ENCODE assay signal across 23 cellular contexts in genomic region chr10:107434854-107435253, GRCh38.
DNase-seq lines count a peak whose midpoint lies in the region; ATAC-seq and TF ChIP-seq lines count a peak whose summit lies in the region.
"Had no signal": no experiment of that assay in that cellular context is flagged by ENCODE, and none has a peak within 500 bp of the region (broad histone marks: within the 10 kb centered on the region; RNA-seq: fewer than 3 reads in every experiment).

No MANE protein-coding gene starts in this region.

- H3K9ac ChIP-seq in mammary epithelial cell (ENCODE audit: insufficient read depth, low read length) (no peak overlapping the region), OCI-LY3 (ENCODE audit: low read length) (peak overlapping the region; percentile 93)

- no peaks in the 10 kb centered on the region for H3K9me3 Mint-ChIP-seq in MCF 10A (ENCODE audit: unreplicated experiment)
- peaks cover 15% of the 10 kb centered on the region for H3K9me3 Mint-ChIP-seq in stimulated activated effector memory CD8-positive, alpha-beta T cell treated with anti-CD3 and anti-CD28 coated beads, Interleukin-12 subunit alpha, Interleukin-12 subunit beta, amount 100 ng/mL, for 72 hours

- H3K4me3 ChIP-seq in mammary epithelial cell (replicated peaks in 1 of 3; ENCODE audit: insufficient read depth in 1 of 3, low read depth in 2 of 3, low read length in 3 of 3): no peak overlapping the region
- H3K4me3 ChIP-seq in OCI-LY3 (ENCODE audit: low read length): no peak overlapping the region
- H3K4me3 ChIP-seq: MG63, SK-N-MC had no signal

- H3K27ac Mint-ChIP-seq in MCF 10A (ENCODE audit: low read depth, unreplicated experiment): no peak overlapping the region
- H3K27ac Mint-ChIP-seq in stimulated activated effector memory CD8-positive, alpha-beta T cell treated with anti-CD3 and anti-CD28 coated beads, Interleukin-12 subunit alpha, Interleukin-12 subunit beta, amount 100 ng/mL, for 72 hours: no peak overlapping the region
- H3K27ac Mint-ChIP-seq: CD4-positive, CD25-positive, alpha-beta regulatory T cell; IgD-negative memory B cell had no signal

- H3K9me3 ChIP-seq in mammary epithelial cell (replicated peaks; ENCODE audit: insufficient read depth, low read length): no peaks in the 10 kb centered on the region
- H3K9me3 ChIP-seq in OCI-LY3 (ENCODE audit: insufficient read depth, low read length): no peaks in the 10 kb centered on the region
- H3K9me3 ChIP-seq: BE2C, MG63 had no signal

- H2AFZ ChIP-seq in mammary epithelial cell (ENCODE audit: low read depth, low read length): peak overlapping the region; percentile 24
- no peak overlapping the region for H2AFZ ChIP-seq in OCI-LY3 (ENCODE audit: low read depth, low read length)

- H3K4me1 Mint-ChIP-seq in MCF 10A (ENCODE audit: insufficient read depth, unreplicated experiment): peaks cover 10% of the 10 kb centered on the region
- no peaks in the 10 kb centered on the region for H3K4me1 Mint-ChIP-seq in stimulated activated effector memory CD8-positive, alpha-beta T cell treated with anti-CD3 and anti-CD28 coated beads, Interleukin-12 subunit alpha, Interleukin-12 subunit beta, amount 100 ng/mL, for 72 hours

- H3K36me3 Mint-ChIP-seq in MCF 10A (ENCODE audit: insufficient read depth, unreplicated experiment): no peaks in the 10 kb centered on the region
- H3K36me3 Mint-ChIP-seq in stimulated activated effector memory CD8-positive, alpha-beta T cell treated with anti-CD3 and anti-CD28 coated beads, Interleukin-12 subunit alpha, Interleukin-12 subunit beta, amount 100 ng/mL, for 72 hours: no peaks in the 10 kb centered on the region
- H3K36me3 Mint-ChIP-seq: CD4-positive, CD25-positive, alpha-beta regulatory T cell; IgD-negative memory B cell had no signal

- H3K4me3 Mint-ChIP-seq in MCF 10A (ENCODE audit: unreplicated experiment): no peak overlapping the region
- H3K4me3 Mint-ChIP-seq in stimulated activated effector memory CD8-positive, alpha-beta T cell treated with anti-CD3 and anti-CD28 coated beads, Interleukin-12 subunit alpha, Interleukin-12 subunit beta, amount 100 ng/mL, for 72 hours: no peak overlapping the region
- H3K4me3 Mint-ChIP-seq: CD4-positive, CD25-positive, alpha-beta regulatory T cell had no signal

- WGBS in mammary epithelial cell (ENCODE audit: low coverage, missing lambda C conversion rate): 91% methylated on average over 5 of the region's 5 CpGs

- H3K27me3 ChIP-seq in mammary epithelial cell (ENCODE audit: insufficient read depth, low read length): no peaks in the 10 kb centered on the region
- H3K27me3 ChIP-seq in OCI-LY3 (ENCODE audit: low read depth, low read length): no peaks in the 10 kb centered on the region
- H3K27me3 ChIP-seq: BE2C, MG63 had no signal

- in situ Hi-C loops in mammary epithelial cell (cut with MboI; ENCODE audit: low sequenced_read_pairs in 2 of 2): no loop called here

- DNase-seq in mammary epithelial cell: no peak
- DNase-seq in MCF 10A (ENCODE audit: unreplicated experiment): no peak
- no peak for DNase-seq in activated gamma-delta T cell (lab: John Stamatoyannopoulos, UW)
- DNase-seq in D341Med (ENCODE audit: low spot score): no peak
- no peak for DNase-seq in SHP77 treated with DMSO at 0.1 percent for 48 hours (lab: John Stamatoyannopoulos, UW)
- no peak for DNase-seq in stimulated activated effector memory CD8-positive, alpha-beta T cell treated with anti-CD3 and anti-CD28 coated beads, Interleukin-12 subunit alpha, Interleukin-12 subunit beta, amount 100 ng/mL, for 72 hours (ENCODE audit: low spot score in 2 of 2)
- DNase-seq: BE2C; CD4-positive, CD25-positive, alpha-beta regulatory T cell; COR-L47; GDM1; Karpas-422; MG63; NCI-H1048; NCI-H1436 treated with DMSO at 0.1 percent for 48 hours; NCI-H2029; NCI-H345; NCI-H524 treated with DMSO at 0.1 percent for 48 hours had no signal

- H3K27ac ChIP-seq in mammary epithelial cell (ENCODE audit: insufficient read depth, low read depth, low read length): no peak overlapping the region
- H3K27ac ChIP-seq in OCI-LY3 (ENCODE audit: low read length): peak overlapping the region; percentile 97
- H3K27ac ChIP-seq: 22Rv1, SK-N-MC had no signal

- H3K4me2 ChIP-seq in mammary epithelial cell (ENCODE audit: insufficient read depth, low read depth, low read length): no peak overlapping the region
- H3K4me2 ChIP-seq in OCI-LY3 (ENCODE audit: low read length): peak overlapping the region; percentile 67

- CTCF ChIA-PET in mammary epithelial cell (lab: Charles Lee; ENCODE audit: low non-redundant PET): no interaction called here
- CTCF ChIA-PET in MCF 10A (lab: Yijun Ruan, JAX): interaction anchor here (0.6 to 0.9 kb wide), 2 partner anchors 26 to 1238 kb away, joined by 3 read pairs; no protein-coding TSS in a partner anchor

- H3K27me3 Mint-ChIP-seq in MCF 10A (ENCODE audit: insufficient read depth, unreplicated experiment): no peaks in the 10 kb centered on the region
- H3K27me3 Mint-ChIP-seq: CD4-positive, CD25-positive, alpha-beta regulatory T cell; IgD-negative memory B cell had no signal

- dilution Hi-C loops in mammary epithelial cell (cut with HindIII; ENCODE audit: low sequenced_read_pairs): no loop called here

- no TSS peak for BruUV-seq in mammary epithelial cell (replicated peaks; lab: Mats Ljungman, UMichigan)
- no TSS peak for BruUV-seq in MCF 10A (replicated peaks; lab: Mats Ljungman, UMichigan)

- peak; percentile 44 for ATAC-seq in HG02588 (IDR thresholded peaks at IDR 0.05; ENCODE audit: unreplicated experiment)
- no peak for ATAC-seq in stimulated activated effector memory CD8-positive, alpha-beta T cell treated with anti-CD3 and anti-CD28 coated beads, Interleukin-12 subunit alpha, Interleukin-12 subunit beta, amount 100 ng/mL, for 72 hours
- ATAC-seq: Panc1 had no signal

- H3K4me1 ChIP-seq in mammary epithelial cell (ENCODE audit: insufficient read depth, low read length) (no peaks in the 10 kb centered on the region), OCI-LY3 (ENCODE audit: low read length) (peaks cover 93% of the 10 kb centered on the region)
- H3K4me1 ChIP-seq: BE2C had no signal

- H4K20me1 ChIP-seq in mammary epithelial cell (ENCODE audit: insufficient read depth, low read length): no peaks in the 10 kb centered on the region
- H4K20me1 ChIP-seq in OCI-LY3 (ENCODE audit: insufficient read depth, low read length): no peaks in the 10 kb centered on the region

- POLR2A ChIA-PET in MCF 10A (lab: Yijun Ruan, JAX): no interaction called here

- H3K36me3 ChIP-seq in mammary epithelial cell (ENCODE audit: insufficient read depth, low read length) (no peaks in the 10 kb centered on the region), OCI-LY3 (replicated peaks; ENCODE audit: low read depth, low read length) (no peaks in the 10 kb centered on the region)
- H3K36me3 ChIP-seq: BE2C, MG63 had no signal

- TF ChIP-seq CTCF in mammary epithelial cell (conservative IDR thresholded peaks at IDR 0.05 in 1 of 2, IDR thresholded peaks at IDR 0.05 in 1 of 2; ENCODE audit: extremely low read depth in 1 of 2, insufficient read depth in 1 of 2, low read depth in 1 of 2, low read length in 2 of 2): no peak
- no peak for TF ChIP-seq CTCF in MCF 10A (IDR thresholded peaks at IDR 0.05; ENCODE audit: unreplicated experiment)
- TF ChIP-seq CTCF in OCI-LY3 (IDR thresholded peaks at IDR 0.05; ENCODE audit: low read depth, low read length): no peak

- intact Hi-C loops in mammary epithelial cell (cut with micrococcal nuclease): no loop called here
- intact Hi-C loops in MCF 10A (cut with micrococcal nuclease): no loop called here

- H3K79me2 ChIP-seq in mammary epithelial cell (ENCODE audit: insufficient read depth, low read length): no peaks in the 10 kb centered on the region
- H3K79me2 ChIP-seq in OCI-LY3 (ENCODE audit: low read length): no peaks in the 10 kb centered on the region
